Comparison of ENCODE assay signal across 8 cellular contexts in the genomic region with DNA sequence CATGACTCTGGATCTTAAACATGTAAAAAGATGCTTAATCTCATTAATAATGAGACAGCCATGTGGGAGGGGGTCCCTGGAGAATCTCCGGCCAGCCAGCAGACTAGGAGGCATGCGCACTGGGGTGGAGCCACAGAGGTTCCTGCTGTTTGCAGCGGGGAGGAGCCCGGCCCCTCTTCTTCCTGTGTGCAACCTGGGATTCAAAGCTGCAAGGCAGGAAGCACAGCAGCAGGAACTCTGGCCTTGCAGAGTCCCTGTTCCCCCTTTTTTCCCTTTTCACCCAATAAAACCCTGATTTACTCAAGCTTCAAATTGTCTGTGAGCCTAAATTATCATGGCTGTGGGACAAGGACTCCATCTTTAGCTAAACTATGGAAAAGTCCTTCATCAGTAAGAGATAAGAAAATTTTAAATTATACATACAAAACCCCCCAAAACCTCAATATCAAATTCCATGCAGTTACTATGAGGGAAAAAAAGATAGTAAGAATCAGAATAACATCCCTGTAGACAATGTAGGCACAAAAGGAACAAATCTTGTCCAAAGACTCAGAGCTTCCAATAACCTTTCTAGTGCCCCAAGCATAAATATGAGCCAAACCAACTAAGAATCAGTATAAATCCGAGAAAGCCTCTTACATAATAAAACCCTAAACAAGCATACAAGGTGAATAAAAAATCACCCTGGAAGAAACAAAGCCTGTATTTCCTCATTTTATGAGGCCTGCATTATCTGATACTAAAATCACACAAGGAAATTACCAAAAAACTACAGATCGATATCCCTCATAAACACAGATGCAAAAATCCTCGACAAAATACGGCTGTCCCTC. TPM values are rescaled to one million over a fixed set of nuclear protein-coding genes. Genes with fewer than 3 reads are reported as not detected.
DNase-seq lines count a peak whose midpoint lies in the region; ATAC-seq, FAIRE-seq and TF ChIP-seq lines count a peak whose summit lies in the region.

No MANE protein-coding gene starts in this region.

- peak overlapping the region; percentile 67 for H3K4me2 ChIP-seq in HepG2 (ENCODE audit: low read depth, low read length)

- peak overlapping the region; percentile 49 for H3K27ac ChIP-seq in HepG2 (ENCODE audit: extremely low read length, insufficient read depth, low read length)

- no peak for TF ChIP-seq RAD21 in HepG2 (CRISPR knock-in tag; IDR thresholded peaks at IDR 0.05)

- H2AFZ ChIP-seq in HepG2 (ENCODE audit: low read length), result no peak overlapping the region

- DNase-seq in GM12891 (ENCODE audit: insufficient read length, low spot score) (no peak), NT2/D1 (ENCODE audit: low read depth, low spot score) (peak; percentile 72), cerebellar cortex (ENCODE audit: low spot score) (peak; percentile 43), HepG2 (ENCODE audit: low spot score) (peak; percentile 73), NCI-H1694 (lab: John Stamatoyannopoulos, UW) (no peak)

- peak overlapping the region; percentile 31 for H3K27ac Mint-ChIP-seq in stimulated activated naive CD8-positive, alpha-beta T cell treated with anti-CD3 and anti-CD28 coated beads, Interleukin-15, Interleukin-2, amounts not matched to agents 100 ng/mL and 50 ng/mL, for 24 hours

- peak overlapping the region; percentile 48 for H3K4me3 Mint-ChIP-seq in stimulated activated naive CD8-positive, alpha-beta T cell treated with anti-CD3 and anti-CD28 coated beads, Interleukin-15, Interleukin-2, amounts not matched to agents 100 ng/mL and 50 ng/mL, for 24 hours

- TF ChIP-seq EP300 in HepG2 (IDR thresholded peaks at IDR 0.05; ENCODE audit: low read depth in 2 of 2, low read length in 2 of 2) (no peak), HepG2 (CRISPR knock-in tag; IDR thresholded peaks at IDR 0.05; ENCODE audit: borderline replicate concordance) (no peak)

- no peaks in the 10 kb centered on the region for H3K27me3 ChIP-seq in NT2/D1 (ENCODE audit: insufficient read depth, insufficient read length)
- no peaks in the 10 kb centered on the region for H3K27me3 ChIP-seq in HepG2 (ENCODE audit: control insufficient read depth in 1 of 2, insufficient read depth in 2 of 2, low read length in 2 of 2)

- peaks cover 40% of the 10 kb centered on the region for H3K4me1 Mint-ChIP-seq in stimulated activated naive CD8-positive, alpha-beta T cell treated with anti-CD3 and anti-CD28 coated beads, Interleukin-15, Interleukin-2, amounts not matched to agents 100 ng/mL and 50 ng/mL, for 24 hours (ENCODE audit: low read depth)

- POLR2A ChIA-PET in HepG2 (lab: Yijun Ruan, JAX), result interaction anchor here (0.6 to 3.5 kb wide), 4 partner anchors 13 to 116 kb away, joined by 3 to 18 read pairs (median 3); a partner anchor contains a TSS

- intact Hi-C loops in HepG2 (cut with micrococcal nuclease; ENCODE audit: unreplicated experiment), result no loop called here

- ATAC-seq in HG02642 (IDR thresholded peaks at IDR 0.05; ENCODE audit: poor library complexity, unreplicated experiment) (peak; percentile 84), HepG2 (peak; percentile 89), GM18870 (IDR thresholded peaks at IDR 0.05; ENCODE audit: unreplicated experiment) (no peak)

- H3K9me3 ChIP-seq in NT2/D1 (ENCODE audit: insufficient read depth, low read length), result no peaks in the 10 kb centered on the region
- H3K9me3 ChIP-seq in HepG2 (ENCODE audit: low read length), result no peaks in the 10 kb centered on the region

- FAIRE-seq in GM12891 (lab: Jason Lieb, UNC), result peak; percentile 78
- FAIRE-seq in HepG2 (lab: Jason Lieb, UNC), result no peak

- H3K27me3 Mint-ChIP-seq in stimulated activated naive CD8-positive, alpha-beta T cell treated with anti-CD3 and anti-CD28 coated beads, Interleukin-15, Interleukin-2, amounts not matched to agents 100 ng/mL and 50 ng/mL, for 24 hours, result no peaks in the 10 kb centered on the region

- WGBS in HepG2 (ENCODE audit: low lambda C conversion rate), result 62% methylated on average over 8 of the region's 8 CpGs

- H3K9ac ChIP-seq in NT2/D1 (ENCODE audit: insufficient read length, low read depth), result peak overlapping the region; percentile 46
- H3K9ac ChIP-seq in HepG2 (ENCODE audit: insufficient read depth, low read depth, low read length), result peak overlapping the region; percentile 18; the same call in 1 of the 2 replicates

- CTCF ChIA-PET in HepG2 (lab: Yijun Ruan, JAX; ENCODE audit: low intra/inter-chr PET ratio, low total read pairs), result no interaction called here

- H3K36me3 ChIP-seq in NT2/D1 (ENCODE audit: insufficient read depth, insufficient read length, low read length) (no peaks in the 10 kb centered on the region), HepG2 (replicated peaks in 1 of 2; ENCODE audit: control insufficient read depth in 1 of 2, insufficient read depth in 2 of 2, low read length in 2 of 2) (no peaks in the 10 kb centered on the region; a peak in 1 of 5 replicates)

- no peaks in the 10 kb centered on the region for H3K9me3 Mint-ChIP-seq in stimulated activated naive CD8-positive, alpha-beta T cell treated with anti-CD3 and anti-CD28 coated beads, Interleukin-15, Interleukin-2, amounts not matched to agents 100 ng/mL and 50 ng/mL, for 24 hours

- in situ Hi-C loops in HepG2 (cut with HindIII; ENCODE audit: extremely low pct_ligation_motif_present, low pct_unique_long_range_greater_than_20kb), result no loop called here

- 0 out of 2 replicates have a peak, but pooled peaks cover 4% of the 10 kb centered on the region for H4K20me1 ChIP-seq in HepG2 (ENCODE audit: insufficient read depth, low read length)

- peak; percentile 43; the same call in 1 of the 2 replicates for TF ChIP-seq POLR2A in GM12891 (IDR thresholded peaks at IDR 0.05; ENCODE audit: low read depth, low read length)
- peak in 1 of 2 experiments; percentile 67; a peak in 2 of 4 replicates for TF ChIP-seq POLR2A in HepG2 (IDR thresholded peaks at IDR 0.05; ENCODE audit: insufficient read depth in 1 of 2, low read depth in 2 of 2, low read length in 2 of 2)

- H3K4me1 ChIP-seq in NT2/D1 (ENCODE audit: insufficient read depth, insufficient read length) (no peaks in the 10 kb centered on the region), HepG2 (ENCODE audit: insufficient read depth, low read length) (peaks cover 85% of the 10 kb centered on the region)

- no peak for TF ChIP-seq CTCF in HepG2 (CRISPR knock-in tag; IDR thresholded peaks at IDR 0.05)

- BruUV-seq in HepG2 (replicated peaks; lab: Mats Ljungman, UMichigan), result TSS peak; percentile 6

- H3K79me2 ChIP-seq in HepG2 (ENCODE audit: insufficient read depth, low read length), result peaks cover 88% of the 10 kb centered on the region

- no peak overlapping the region for H3K4me3 ChIP-seq in NT2/D1 (ENCODE audit: insufficient read length, low read depth)
- peak overlapping the region in 1 of 3 experiments; percentile 10; a peak in 1 of 6 replicates for H3K4me3 ChIP-seq in HepG2 (replicated peaks in 1 of 3; ENCODE audit: insufficient read depth in 1 of 3, low read depth in 2 of 3, low read length in 3 of 3)

- H3K36me3 Mint-ChIP-seq in stimulated activated naive CD8-positive, alpha-beta T cell treated with anti-CD3 and anti-CD28 coated beads, Interleukin-15, Interleukin-2, amounts not matched to agents 100 ng/mL and 50 ng/mL, for 24 hours (ENCODE audit: low read depth), result peaks cover 4% of the 10 kb centered on the region

RNA-seq across cellular contexts. Expression of a gene that starts 12.1 kb away (rescaled TPM):
- 43.8 TPM for polyA plus RNA-seq in GM12891 (2012; ENCODE audit: low read depth, missing spikeins)
- 153 and 198 TPM in 2 replicates for total RNA-seq in HepG2 (2016; rRNA removed; fragmentation: Illumina TruSeq; extraction: Trizol)
- total RNA-seq in HepG2 (2016; cell fraction: cytosol; rRNA removed; fragmentation: Illumina TruSeq; extraction: Trizol; ENCODE audit: low read depth), result 62.1 and 75.2 TPM in 2 replicates
- total RNA-seq in HepG2 (2016; cell fraction: insoluble cytoplasmic fraction; rRNA removed; fragmentation: Illumina TruSeq; extraction: Trizol), result 158 and 200 TPM in 2 replicates
- 94.4 and 95.7 TPM in 2 replicates for total RNA-seq in HepG2 (2016; cell fraction: membrane; rRNA removed; fragmentation: Illumina TruSeq; extraction: Trizol)
- total RNA-seq in HepG2 (2016; cell fraction: nucleus; rRNA removed; fragmentation: Illumina TruSeq; extraction: Trizol), result 114 and 122 TPM in 2 replicates
- 59.8 and 78.6 TPM in 2 replicates for polyA plus RNA-seq in HepG2 (2011; rRNA removed)
- 47.6 and 66.3 TPM in 2 replicates for polyA plus RNA-seq in HepG2 (2011; cell fraction: cytosol; rRNA removed)
- polyA plus RNA-seq in HepG2 (2011; cell fraction: nucleus; rRNA removed), result 20.8 and 33.7 TPM in 2 replicates
- 118 and 187 TPM in 2 replicates for polyA plus RNA-seq in HepG2 (2012)
- 54.9 and 57.9 TPM in 2 replicates for polyA plus RNA-seq in HepG2 (2016; cell fraction: cytosol; fragmentation: Illumina TruSeq; extraction: Trizol; ENCODE audit: low read depth)
- 250 and 275 TPM in 2 replicates for polyA plus RNA-seq in HepG2 (2016; cell fraction: insoluble cytoplasmic fraction; fragmentation: Illumina TruSeq; extraction: Trizol; ENCODE audit: low read depth)
- polyA plus RNA-seq in HepG2 (2016; cell fraction: membrane; fragmentation: Illumina TruSeq; extraction: Trizol; ENCODE audit: low read depth), result 82.6 and 88.7 TPM in 2 replicates
- polyA plus RNA-seq in HepG2 (2016; cell fraction: nucleus; fragmentation: Illumina TruSeq; extraction: Trizol; ENCODE audit: insufficient read depth, low read depth), result 118 and 119 TPM in 2 replicates
- 11.4 and 17.2 TPM in 2 replicates for polyA minus RNA-seq in HepG2 (2011; rRNA and poly(A)+ RNA removed; ENCODE audit: low replicate concordance)
- 30.3 and 32.7 TPM in 2 replicates for polyA minus RNA-seq in HepG2 (2011; cell fraction: cytosol; rRNA and poly(A)+ RNA removed)
- polyA minus RNA-seq in HepG2 (2011; cell fraction: nucleus; rRNA and poly(A)+ RNA removed), result 95.4 and 106 TPM in 2 replicates

RNA-seq across cellular contexts. Expression of a gene that starts 43.3 kb away (rescaled TPM):
- polyA plus RNA-seq in GM12891 (2012; ENCODE audit: low read depth, missing spikeins), result 7.9 TPM
- 39.7 and 44.7 TPM in 2 replicates for total RNA-seq in HepG2 (2016; rRNA removed; fragmentation: Illumina TruSeq; extraction: Trizol)
- total RNA-seq in HepG2 (2016; cell fraction: cytosol; rRNA removed; fragmentation: Illumina TruSeq; extraction: Trizol; ENCODE audit: low read depth), result 13.2 and 13.9 TPM in 2 replicates
- 42.1 TPM in 2 replicates for total RNA-seq in HepG2 (2016; cell fraction: insoluble cytoplasmic fraction; rRNA removed; fragmentation: Illumina TruSeq; extraction: Trizol)
- 39.0 and 42.0 TPM in 2 replicates for total RNA-seq in HepG2 (2016; cell fraction: membrane; rRNA removed; fragmentation: Illumina TruSeq; extraction: Trizol)
- 38.1 and 40.8 TPM in 2 replicates for total RNA-seq in HepG2 (2016; cell fraction: nucleus; rRNA removed; fragmentation: Illumina TruSeq; extraction: Trizol)
- polyA plus RNA-seq in HepG2 (2011; rRNA removed), result 30.0 and 35.7 TPM in 2 replicates
- 22.3 and 25.5 TPM in 2 replicates for polyA plus RNA-seq in HepG2 (2011; cell fraction: cytosol; rRNA removed)
- polyA plus RNA-seq in HepG2 (2011; cell fraction: nucleus; rRNA removed), result 15.4 and 19.7 TPM in 2 replicates
- 20.5 and 22.4 TPM in 2 replicates for polyA plus RNA-seq in HepG2 (2012)
- 14.7 and 20.5 TPM in 2 replicates for polyA plus RNA-seq in HepG2 (2016; cell fraction: cytosol; fragmentation: Illumina TruSeq; extraction: Trizol; ENCODE audit: low read depth)
- polyA plus RNA-seq in HepG2 (2016; cell fraction: insoluble cytoplasmic fraction; fragmentation: Illumina TruSeq; extraction: Trizol; ENCODE audit: low read depth), result 25.5 and 29.3 TPM in 2 replicates
- polyA plus RNA-seq in HepG2 (2016; cell fraction: membrane; fragmentation: Illumina TruSeq; extraction: Trizol; ENCODE audit: low read depth), result 22.1 and 26.6 TPM in 2 replicates
- 36.2 and 39.1 TPM in 2 replicates for polyA plus RNA-seq in HepG2 (2016; cell fraction: nucleus; fragmentation: Illumina TruSeq; extraction: Trizol; ENCODE audit: insufficient read depth, low read depth)
- 27.3 and 58.3 TPM in 2 replicates for polyA minus RNA-seq in HepG2 (2011; rRNA and poly(A)+ RNA removed; ENCODE audit: low replicate concordance)
- 23.2 and 32.2 TPM in 2 replicates for polyA minus RNA-seq in HepG2 (2011; cell fraction: cytosol; rRNA and poly(A)+ RNA removed)
- 27.4 and 43.9 TPM in 2 replicates for polyA minus RNA-seq in HepG2 (2011; cell fraction: nucleus; rRNA and poly(A)+ RNA removed)

Comparison
In these comparisons a context has a peak if more than half of its experiments do, and no peak if none do; other contexts are left out.
1. DNase-seq: peak in NT2/D1 (single experiment), cerebellar cortex (single experiment) and HepG2 (single experiment); none in GM12891 (single experiment) and NCI-H1694 (single experiment).